Comparison of ENCODE assay signal across 21 cellular contexts in genomic region chr20:35854697-35855434, GRCh38.
DNase-seq lines count a peak whose midpoint lies in the region; ATAC-seq and TF ChIP-seq lines count a peak whose summit lies in the region.
"Had no signal": no experiment of that assay in that cellular context is flagged by ENCODE, and none has a peak within 500 bp of the region (broad histone marks: within the 10 kb centered on the region; RNA-seq: fewer than 3 reads in every experiment).

No MANE protein-coding gene starts in this region.

- H3K14ac ChIP-seq in IMR-90 (replicated peaks; ENCODE audit: low read depth, low read length) = peak overlapping the region; percentile 40; the same call in 1 of the 2 replicates

- CTCF ChIA-PET in CD8-positive, alpha-beta T cell (lab: Charles Lee) = no interaction called here
- CTCF ChIA-PET in IMR-90 (lab: Yijun Ruan, JAX) = interaction anchor here (1.0 kb wide), 1 partner anchor 15 kb away, joined by 3 read pairs; no protein-coding TSS in a partner anchor

- H2BK20ac ChIP-seq in IMR-90 (ENCODE audit: low read depth, low read length) = no peak overlapping the region

- no peak for ATAC-seq in CD8-positive, alpha-beta T cell
- no peak; the same call in 1 of the 2 replicates for ATAC-seq in IMR-90 (ENCODE audit: low read depth)
- no peak for ATAC-seq in naive thymus-derived CD8-positive, alpha-beta T cell
- ATAC-seq: activated CD4-positive, CD25-positive, alpha-beta regulatory T cell treated with anti-CD3 and anti-CD28 coated beads, Interleukin-2, amount 50 U/mL, for 24 hours; T-helper 17 cell had no signal

- no peaks in the 10 kb centered on the region for H3K27me3 ChIP-seq in CD8-positive, alpha-beta T cell (ENCODE audit: insufficient read depth, low read length)
- no peaks in the 10 kb centered on the region for H3K27me3 ChIP-seq in IMR-90 (ENCODE audit: control insufficient read depth, insufficient read depth, low read length)
- H3K27me3 ChIP-seq: BLaER1 had no signal

- H4K20me1 ChIP-seq in IMR-90 (ENCODE audit: insufficient read depth, low read length) = no peaks in the 10 kb centered on the region

- no peak for TF ChIP-seq RAD21 in IMR-90 (IDR thresholded peaks at IDR 0.05; ENCODE audit: low read length)

- peaks cover 68% of the 10 kb centered on the region for H3K36me3 Mint-ChIP-seq in CD8-positive, alpha-beta T cell
- H3K36me3 Mint-ChIP-seq in chondrocyte (ENCODE audit: low read depth) = peaks cover 20% of the 10 kb centered on the region
- peaks cover 0 to 84% (median 17%) of the 10 kb centered on the region in 3 donors for H3K36me3 Mint-ChIP-seq in naive thymus-derived CD8-positive, alpha-beta T cell

- DNase-seq in CD8-positive, alpha-beta T cell = no peak
- DNase-seq in IMR-90 (peak; percentile 43), chondrocyte (ENCODE audit: low spot score) (no peak), NCI-H2081 (lab: John Stamatoyannopoulos, UW) (no peak), CD1c-positive myeloid dendritic cell (ENCODE audit: extremely low spot score) (no peak)
- no peak for DNase-seq in naive thymus-derived CD8-positive, alpha-beta T cell
- DNase-seq in stimulated activated CD4-positive, alpha-beta T cell treated with anti-CD3 and anti-CD28 coated beads, Interleukin-4, amount 100 ng/mL, for 24 hours = no peak
- DNase-seq: activated CD8-positive, alpha-beta memory T cell treated with anti-CD3 and anti-CD28 coated beads, Interleukin-2, amount 50 U/mL, for 4 hours; activated naive CD4-positive, alpha-beta T cell treated with Interleukin-2 at 50 U/mL for 16 hours; effector memory CD4-positive, alpha-beta T cell; Karpas-422; NCI-H1436; NCI-H2227 treated with DMSO at 0.1 percent for 48 hours; NK-92 treated with Interleukin-12 subunit alpha and Interleukin-12 subunit beta, amount 100 ng/mL, for 24 hours; SHP77; T-helper 17 cell had no signal

- H3K9ac ChIP-seq in IMR-90 (ENCODE audit: low read depth, low read length) = no peak overlapping the region
- H3K9ac ChIP-seq: BLaER1, parathyroid adenoma had no signal

- H4K91ac ChIP-seq in IMR-90 (ENCODE audit: insufficient read depth, low read depth, low read length) = no peak overlapping the region

- H3K36me3 ChIP-seq in CD8-positive, alpha-beta T cell (ENCODE audit: insufficient read depth, low read length) = peaks cover 5% of the 10 kb centered on the region
- peaks cover 5% of the 10 kb centered on the region for H3K36me3 ChIP-seq in IMR-90 (ENCODE audit: control insufficient read depth, insufficient read depth, low read length)
- H3K36me3 ChIP-seq: thoracic aorta had no signal

- no peak for TF ChIP-seq POLR2A in IMR-90 (IDR thresholded peaks at IDR 0.05; ENCODE audit: low read depth, low read length)

- no peak overlapping the region for H2BK15ac ChIP-seq in IMR-90 (ENCODE audit: low read depth, low read length)

- TF ChIP-seq CTCF in CD8-positive, alpha-beta T cell (IDR thresholded peaks at IDR 0.05) = no peak
- no peak for TF ChIP-seq CTCF in IMR-90 (conservative IDR thresholded peaks at IDR 0.05; ENCODE audit: low read depth, low read length)
- TF ChIP-seq CTCF in chondrocyte (IDR thresholded peaks at IDR 0.05) = no peak

- H3K27me3 Mint-ChIP-seq in CD8-positive, alpha-beta T cell (ENCODE audit: low read depth) = no peaks in the 10 kb centered on the region
- H3K27me3 Mint-ChIP-seq in chondrocyte (ENCODE audit: low read depth) = no peaks in the 10 kb centered on the region
- no peaks in the 10 kb centered on the region for H3K27me3 Mint-ChIP-seq in naive thymus-derived CD8-positive, alpha-beta T cell
- H3K27me3 Mint-ChIP-seq: T-helper 17 cell had no signal

- no peaks in the 10 kb centered on the region for H3K4me1 ChIP-seq in CD8-positive, alpha-beta T cell (ENCODE audit: insufficient read depth, low read length)
- H3K4me1 ChIP-seq in IMR-90 (ENCODE audit: control insufficient read depth, insufficient read depth, low read length) = peaks cover 5% of the 10 kb centered on the region
- H3K4me1 ChIP-seq: BLaER1 had no signal

- H3K4ac ChIP-seq in IMR-90 (ENCODE audit: low read depth, low read length) = no peak overlapping the region

- no peaks in the 10 kb centered on the region for H3K9me3 Mint-ChIP-seq in CD8-positive, alpha-beta T cell
- no peaks in the 10 kb centered on the region for H3K9me3 Mint-ChIP-seq in chondrocyte (ENCODE audit: low read depth)
- H3K9me3 Mint-ChIP-seq in naive thymus-derived CD8-positive, alpha-beta T cell = no peaks in the 10 kb centered on the region

- H3K9me3 ChIP-seq in CD8-positive, alpha-beta T cell (ENCODE audit: low read length) = no peaks in the 10 kb centered on the region
- H3K9me3 ChIP-seq in IMR-90 (ENCODE audit: control insufficient read depth, insufficient read depth, low read length) = no peaks in the 10 kb centered on the region
- H3K9me3 ChIP-seq: BLaER1, thoracic aorta had no signal

- H3K27ac Mint-ChIP-seq in CD8-positive, alpha-beta T cell = peak overlapping the region; percentile 16
- peak overlapping the region; percentile 49 for H3K27ac Mint-ChIP-seq in chondrocyte (ENCODE audit: unreplicated experiment)
- peak overlapping the region in 6 of 10 donors; percentile 37 to 81 (median 55) for H3K27ac Mint-ChIP-seq in naive thymus-derived CD8-positive, alpha-beta T cell
- H3K27ac Mint-ChIP-seq: T-helper 17 cell had no signal

- no peak overlapping the region for H3K27ac ChIP-seq in CD8-positive, alpha-beta T cell (ENCODE audit: low read depth, low read length)
- no peak overlapping the region for H3K27ac ChIP-seq in IMR-90 (ENCODE audit: insufficient read depth, low read length)
- H3K27ac ChIP-seq: BLaER1, parathyroid adenoma, thoracic aorta had no signal

- intact Hi-C loops in CD8-positive, alpha-beta T cell (cut with DNase I, micrococcal nuclease) = no loop called here
- intact Hi-C loops in IMR-90 (cut with micrococcal nuclease) = no loop called here

- 0 out of 2 replicates have a peak overlapping the region, but pooled peaks have one; percentile 8 for H3K23ac ChIP-seq in IMR-90 (ENCODE audit: low read depth, low read length)

- no peak overlapping the region for H2BK120ac ChIP-seq in IMR-90 (ENCODE audit: low read depth, low read length)

- H3K56ac ChIP-seq in IMR-90 (ENCODE audit: extremely low read depth, insufficient read depth, low read length) = no peak overlapping the region

- H3K18ac ChIP-seq in IMR-90 (ENCODE audit: low read depth, low read length) = peak overlapping the region; percentile 33; the same call in 1 of the 2 replicates

- in situ Hi-C loops in IMR-90 (cut with MboI; ENCODE audit: low sequenced_read_pairs) = no loop called here

- POLR2A ChIA-PET in CD8-positive, alpha-beta T cell (lab: Charles Lee) = interaction anchor here (0.5 to 1.2 kb wide), 3 partner anchors 10 to 769 kb away, joined by 3 read pairs; no protein-coding TSS in a partner anchor
- POLR2A ChIA-PET in IMR-90 (lab: Charles Lee; ENCODE audit: unreplicated experiment) = no interaction called here
- POLR2A ChIA-PET in naive thymus-derived CD8-positive, alpha-beta T cell (lab: Charles Lee) = interaction anchor here (1.3 kb wide), 1 partner anchor 112 kb away, joined by 4 read pairs; the partner anchor contains the start of gene RBM39

- no peak overlapping the region for H2AK9ac ChIP-seq in IMR-90 (replicated peaks; ENCODE audit: low read depth, low read length, poor library complexity)

- H3K4me2 ChIP-seq in IMR-90 (ENCODE audit: low read depth, low read length) = no peak overlapping the region; the same call in 1 of the 2 replicates
- H3K4me2 ChIP-seq: BLaER1 had no signal

- H2BK5ac ChIP-seq in IMR-90 (ENCODE audit: low read depth, low read length, poor library complexity, severe bottlenecking) = peak overlapping the region; percentile 29

- no peak overlapping the region for H2AK5ac ChIP-seq in IMR-90 (ENCODE audit: low read depth, low read length)

- no peak overlapping the region for H4K8ac ChIP-seq in IMR-90 (ENCODE audit: low read depth in 2 of 2, low read length in 2 of 2)

- H3K4me3 Mint-ChIP-seq in CD8-positive, alpha-beta T cell = no peak overlapping the region
- H3K4me3 Mint-ChIP-seq in chondrocyte (ENCODE audit: unreplicated experiment) = no peak overlapping the region
- H3K4me3 Mint-ChIP-seq in naive thymus-derived CD8-positive, alpha-beta T cell = no peak overlapping the region
- H3K4me3 Mint-ChIP-seq: T-helper 17 cell had no signal

- BruUV-seq in IMR-90 (replicated peaks; lab: Mats Ljungman, UMichigan) = no TSS peak

- H2AFZ ChIP-seq in IMR-90 (replicated peaks; ENCODE audit: low read length, poor library complexity) = no peak overlapping the region
- H2AFZ ChIP-seq: parathyroid adenoma had no signal

- peaks cover 28 to 52% of the 10 kb centered on the region in 2 experiments for H3K79me1 ChIP-seq in IMR-90 (ENCODE audit: low read depth in 1 of 2, low read length in 2 of 2)

- H4K5ac ChIP-seq in IMR-90 (ENCODE audit: low read depth, low read length) = no peak overlapping the region; the same call in 1 of the 2 replicates

- H3K4me3 ChIP-seq in CD8-positive, alpha-beta T cell (ENCODE audit: low read depth, low read length) = no peak overlapping the region
- H3K4me3 ChIP-seq in IMR-90 (ENCODE audit: insufficient read depth, low read depth, low read length) = no peak overlapping the region
- H3K4me3 ChIP-seq: BLaER1, skin epidermis, thoracic aorta had no signal

- dilution Hi-C loops in IMR-90 (cut with HindIII; ENCODE audit: low sequenced_read_pairs, unreplicated experiment) = no loop called here

- H3K9me1 ChIP-seq in IMR-90 (ENCODE audit: insufficient read depth, low read length) = peaks cover 6% of the 10 kb centered on the region

- no CpG with 5 or more reads among the region's 2 CpGs for WGBS in IMR-90 (ENCODE audit: extremely low coverage in 2 of 2, insufficient read length in 1 of 2), 2 experiments

- peaks cover 25% of the 10 kb centered on the region for H3K4me1 Mint-ChIP-seq in CD8-positive, alpha-beta T cell (ENCODE audit: low read depth)
- H3K4me1 Mint-ChIP-seq in chondrocyte (ENCODE audit: low read depth) = peaks cover 14% of the 10 kb centered on the region
- peaks cover 13 to 34% (median 25%) of the 10 kb centered on the region in 4 donors for H3K4me1 Mint-ChIP-seq in naive thymus-derived CD8-positive, alpha-beta T cell

TF ChIP-seq in IMR-90, 13 proteins besides CTCF, POLR2A, EP300 and RAD21:
- TF ChIP-seq RCOR1 (IDR thresholded peaks at IDR 0.05; ENCODE audit: insufficient replicate concordance, low read length) (no peak), CHD1 (IDR thresholded peaks at IDR 0.05; ENCODE audit: low read depth, low read length) (no peak), USF2 (IDR thresholded peaks at IDR 0.05; ENCODE audit: low read depth, low read length) (no peak), RFX5 (IDR thresholded peaks at IDR 0.05; ENCODE audit: low read depth, low read length) (no peak), CEBPB (IDR thresholded peaks at IDR 0.05; ENCODE audit: low read depth, low read length) (peak; percentile 58)
TF ChIP-seq in IMR-90: peak in this region for 1.
